In genomic region chr2:72148391-72148974, GRCh38 we compare ENCODE assay signal across 8 cellular contexts. TPM values are rescaled to one million over a fixed set of nuclear protein-coding genes. Genes with fewer than 3 reads are reported as not detected.
DNase-seq lines count a peak whose midpoint lies in the region; ATAC-seq and TF ChIP-seq lines count a peak whose summit lies in the region.

No MANE protein-coding gene starts in this region.

- H3K36me3 ChIP-seq in HUES6 (ENCODE audit: control insufficient read depth, insufficient read depth, low read length) (no peaks in the 10 kb centered on the region), transverse colon (no peaks in the 10 kb centered on the region)

- in situ Hi-C loops in astrocyte of the spinal cord (cut with HindIII; ENCODE audit: low sequenced_read_pairs) (no loop called here), transverse colon (cut with MboI; ENCODE audit: low pct_ligation_motif_present in 1 of 4, low pct_unique_long_range_greater_than_20kb in 1 of 4, low sequenced_read_pairs in 3 of 4) (loop anchor here in 3 of 4 donors (10.0 to 25.0 kb wide), 4 partner anchors 224 to 589 kb away; no protein-coding TSS in a partner anchor)

- 1% methylated on average over 55 to 59 of the region's 62 CpGs for WGBS in lower leg skin, 2 donors
- WGBS in transverse colon (ENCODE audit: low coverage in 1 of 2), 2 donors, result 0 to 2% methylated on average over 10 to 37 of the region's 62 CpGs

- intact Hi-C loops in lower leg skin (cut with DNase I; ENCODE audit: low total_unique reads), result no loop called here
- intact Hi-C loops in transverse colon (cut with DNase I; ENCODE audit: low total_unique reads), result no loop called here

- TF ChIP-seq POLR2A in lower leg skin (IDR thresholded peaks at IDR 0.05) (no peak), transverse colon (IDR thresholded peaks at IDR 0.05) (no peak)

- no peaks in the 10 kb centered on the region for H3K9me3 ChIP-seq in HUES6 (ENCODE audit: control insufficient read depth, insufficient read depth, low read depth, low read length)
- no peaks in the 10 kb centered on the region for H3K9me3 ChIP-seq in transverse colon

- H3K4me1 ChIP-seq in HUES6 (ENCODE audit: control insufficient read depth, insufficient read depth, low read length) (peaks cover 20% of the 10 kb centered on the region), transverse colon (peaks cover 36 to 64% (median 56%) of the 10 kb centered on the region in 4 donors)

- TF ChIP-seq CTCF in AG09309 (IDR thresholded peaks at IDR 0.05; ENCODE audit: control insufficient read depth, insufficient read depth, low read depth, low read length, missing control alignments), result no peak
- no peak for TF ChIP-seq CTCF in astrocyte of the spinal cord (IDR thresholded peaks at IDR 0.05; ENCODE audit: low read depth, low read length)
- TF ChIP-seq CTCF in lower leg skin (IDR thresholded peaks at IDR 0.05), result no peak
- TF ChIP-seq CTCF in transverse colon (IDR thresholded peaks at IDR 0.05), result no peak

- TF ChIP-seq EP300 in transverse colon (IDR thresholded peaks at IDR 0.05; ENCODE audit: low read depth), result no peak

- ATAC-seq in HG03175 (IDR thresholded peaks at IDR 0.05; ENCODE audit: unreplicated experiment), result no peak

- no peak overlapping the region for H3K27ac ChIP-seq in HUES6 (ENCODE audit: low read depth, low read length)
- H3K27ac ChIP-seq in transverse colon, result no peak overlapping the region

- H3K4me3 ChIP-seq in AG09309 (ENCODE audit: control insufficient read depth, low read depth, low read length) (peak overlapping the region; percentile 31), HUES6 (ENCODE audit: low read depth, low read length) (peak overlapping the region; percentile 65), astrocyte of the spinal cord (ENCODE audit: low read depth, low read length) (peak overlapping the region; percentile 33), lower leg skin (ENCODE audit: low read depth, poor library complexity, severe bottlenecking) (peak overlapping the region; percentile 14), transverse colon (peak overlapping the region; percentile 39 to 62 (median 42))

- H3K27me3 ChIP-seq in HUES6 (ENCODE audit: control insufficient read depth, insufficient read depth, low read length), result peaks cover 94% of the 10 kb centered on the region
- peaks cover 67% of the 10 kb centered on the region for H3K27me3 ChIP-seq in transverse colon

- DNase-seq in AG09309 (ENCODE audit: low read depth) (no peak), astrocyte of the spinal cord (ENCODE audit: low read depth, low spot score) (no peak), lower leg skin (ENCODE audit: low spot score in 2 of 2) (peak in 1 of 2 donors; percentile 79), transverse colon (no peak), SKM-1 treated with dmso at 0.1 percent for 144 hours (lab: John Stamatoyannopoulos, UW; ENCODE audit: unreplicated experiment) (no peak), NCI-H526 treated with DMSO at 0.1 percent for 48 hours (lab: John Stamatoyannopoulos, UW) (no peak)

- no peak overlapping the region for H3K9ac ChIP-seq in HUES6 (ENCODE audit: low read length)

RNA-seq across cellular contexts. Expression of gene CYP26B1, which starts 0.8 kb away (rescaled TPM):
- total RNA-seq in lower leg skin (10 to 100 TPM; 51.6 to 93.0 (median 73.6) TPM), transverse colon (1 to 10 TPM in 3 of 4 donors, not detected in 1; 1.5 to 5.2 (median 2.4) TPM)

Comparison
In these comparisons a context has a peak if more than half of its experiments do, and no peak if none do; other contexts are left out.
1. H3K4me3 ChIP-seq: peak in every context shown above with its lines; median percentile 65 in HUES6; 42 in transverse colon; 33 in astrocyte of the spinal cord; 31 in AG09309; 14 in lower leg skin.
2. RNA of gene CYP26B1, which starts 0.8 kb away (total RNA-seq): 51.6 to 93.0 TPM in lower leg skin; 1.5 to 5.2 TPM in transverse colon; every median in the first group is over 4 times any median in the second.